8 cellular contexts compared by ENCODE assay signal in genomic region chr15:90201150-90201943, GRCh38. TPM values are rescaled to one million over a fixed set of nuclear protein-coding genes. Genes with fewer than 3 reads are reported as not detected.
DNase-seq lines count a peak whose midpoint lies in the region; ATAC-seq and TF ChIP-seq lines count a peak whose summit lies in the region.

A gene with protein sequence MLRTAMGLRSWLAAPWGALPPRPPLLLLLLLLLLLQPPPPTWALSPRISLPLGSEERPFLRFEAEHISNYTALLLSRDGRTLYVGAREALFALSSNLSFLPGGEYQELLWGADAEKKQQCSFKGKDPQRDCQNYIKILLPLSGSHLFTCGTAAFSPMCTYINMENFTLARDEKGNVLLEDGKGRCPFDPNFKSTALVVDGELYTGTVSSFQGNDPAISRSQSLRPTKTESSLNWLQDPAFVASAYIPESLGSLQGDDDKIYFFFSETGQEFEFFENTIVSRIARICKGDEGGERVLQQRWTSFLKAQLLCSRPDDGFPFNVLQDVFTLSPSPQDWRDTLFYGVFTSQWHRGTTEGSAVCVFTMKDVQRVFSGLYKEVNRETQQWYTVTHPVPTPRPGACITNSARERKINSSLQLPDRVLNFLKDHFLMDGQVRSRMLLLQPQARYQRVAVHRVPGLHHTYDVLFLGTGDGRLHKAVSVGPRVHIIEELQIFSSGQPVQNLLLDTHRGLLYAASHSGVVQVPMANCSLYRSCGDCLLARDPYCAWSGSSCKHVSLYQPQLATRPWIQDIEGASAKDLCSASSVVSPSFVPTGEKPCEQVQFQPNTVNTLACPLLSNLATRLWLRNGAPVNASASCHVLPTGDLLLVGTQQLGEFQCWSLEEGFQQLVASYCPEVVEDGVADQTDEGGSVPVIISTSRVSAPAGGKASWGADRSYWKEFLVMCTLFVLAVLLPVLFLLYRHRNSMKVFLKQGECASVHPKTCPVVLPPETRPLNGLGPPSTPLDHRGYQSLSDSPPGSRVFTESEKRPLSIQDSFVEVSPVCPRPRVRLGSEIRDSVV (plus strand): TSS chr15:90201330. CDS start chr15:90201579, 249 bp downstream.

- POLR2A ChIA-PET in AG04450 (lab: Yijun Ruan, JAX), result interaction anchor here (1.0 to 1.8 kb wide), 4 partner anchors 9 to 197 kb away, joined by 3 to 7 read pairs (median 4); partner anchors contain the start of gene IDH2
- POLR2A ChIA-PET in activated CD4-positive, alpha-beta memory T cell treated with anti-CD3 and anti-CD28 coated beads for 36 hours (lab: Charles Lee), result interaction anchor here (0.8 to 2.6 kb wide), 5 partner anchors 8 to 308 kb away, joined by 3 to 23 read pairs (median 3); partner anchors contain the start of genes AP3S2, CIB1 and GDPGP1

- CTCF ChIA-PET in AG04450 (lab: Charles Lee), result interaction anchor here (0.8 to 2.2 kb wide), 3 partner anchors 13 to 32 kb away, joined by 3 to 12 read pairs (median 6); partner anchors contain the start of gene CIB1
- CTCF ChIA-PET in activated CD4-positive, alpha-beta memory T cell treated with anti-CD3 and anti-CD28 coated beads for 36 hours (lab: Charles Lee), result interaction anchor here (0.6 to 2.6 kb wide), 13 partner anchors 9 to 466 kb away, joined by 3 to 10 read pairs (median 4); no protein-coding TSS in a partner anchor

- no peaks in the 10 kb centered on the region for H3K9me3 Mint-ChIP-seq in activated CD4-positive, alpha-beta memory T cell treated with anti-CD3 and anti-CD28 coated beads for 36 hours

- H3K4me3 ChIP-seq in AG04450 (ENCODE audit: low read depth, low read length), result peak within 1 kb of the TSS; percentile 77

- no peaks in the 10 kb centered on the region for H3K27me3 Mint-ChIP-seq in activated CD4-positive, alpha-beta memory T cell treated with anti-CD3 and anti-CD28 coated beads for 36 hours

- peaks cover 18% of the 10 kb centered on the region for H3K4me1 Mint-ChIP-seq in activated CD4-positive, alpha-beta memory T cell treated with anti-CD3 and anti-CD28 coated beads for 36 hours (ENCODE audit: low read depth)

- H3K27ac ChIP-seq in AG04450 (ENCODE audit: low read depth, low read length), result no peak within 1 kb of the TSS

- DNase-seq in AG04450 (ENCODE audit: low read depth, low spot score) (no peak), NCI-H510A treated with DMSO at 0.1 percent for 48 hours (lab: John Stamatoyannopoulos, UW) (peak; percentile 56), medulla oblongata (ENCODE audit: extremely low spot score) (peak; percentile 84)
- DNase-seq in activated CD4-positive, alpha-beta memory T cell treated with anti-CD3 and anti-CD28 coated beads for 36 hours, result peak; percentile 77
- peak; percentile 66 for DNase-seq in effector CD4-positive, alpha-beta T cell
- DNase-seq in stimulated activated CD4-positive, alpha-beta T cell treated with anti-CD3 and anti-CD28 coated beads, TNF-alpha, amount 100 ng/mL, for 48 hours (ENCODE audit: low read depth in 3 of 3), result peak in 2 of 3 donors; percentile 41 to 67

- intact Hi-C loops in activated CD4-positive, alpha-beta memory T cell treated with anti-CD3 and anti-CD28 coated beads for 36 hours (cut with micrococcal nuclease), result loop anchor here (2.0 kb wide), 1 partner anchor 17 kb away; no protein-coding TSS in a partner anchor

- TF ChIP-seq CTCF in AG04450 (IDR thresholded peaks at IDR 0.05; ENCODE audit: low read depth, low read length), result no peak

- H3K4me3 Mint-ChIP-seq in activated CD4-positive, alpha-beta memory T cell treated with anti-CD3 and anti-CD28 coated beads for 36 hours, result peak within 1 kb of the TSS; percentile 76

- ATAC-seq in GM18858 (IDR thresholded peaks at IDR 0.05; ENCODE audit: unreplicated experiment) (peak; percentile 67), HG03064 (IDR thresholded peaks at IDR 0.05; ENCODE audit: low read depth, unreplicated experiment) (peak; percentile 82)

- no peaks in the 10 kb centered on the region for H3K36me3 Mint-ChIP-seq in activated CD4-positive, alpha-beta memory T cell treated with anti-CD3 and anti-CD28 coated beads for 36 hours

- H3K27me3 ChIP-seq in AG04450 (ENCODE audit: control insufficient read depth, insufficient read depth, low read length), result no peaks in the 10 kb centered on the region

- no peaks in the 10 kb centered on the region; the same call in 1 of the 2 replicates for H3K9me3 ChIP-seq in AG04450 (ENCODE audit: control insufficient read depth, insufficient read depth, low read length)

- H3K27ac Mint-ChIP-seq in activated CD4-positive, alpha-beta memory T cell treated with anti-CD3 and anti-CD28 coated beads for 36 hours, result peak within 1 kb of the TSS; percentile 62

RNA-seq across cellular contexts. Expression of the gene that starts here (rescaled TPM):
- polyA plus RNA-seq in AG04450 (2011; rRNA removed), result 13.5 and 17.9 TPM in 2 replicates
- 17.7 and 22.3 TPM in 2 replicates for polyA minus RNA-seq in AG04450 (2011; rRNA and poly(A)+ RNA removed)
- 10 to 100 TPM; 13.1 to 16.7 TPM for total RNA-seq in activated CD4-positive, alpha-beta memory T cell treated with anti-CD3 and anti-CD28 coated beads for 36 hours
